Comparison of ENCODE assay signal across 8 cellular contexts in genomic region chr14:91946313-91947195, GRCh38. TPM values are rescaled to one million over a fixed set of nuclear protein-coding genes. Genes with fewer than 3 reads are reported as not detected.
DNase-seq lines count a peak whose midpoint lies in the region; ATAC-seq, FAIRE-seq and TF ChIP-seq lines count a peak whose summit lies in the region.

No MANE protein-coding gene starts in this region.

- no peaks in the 10 kb centered on the region for H3K9me3 Mint-ChIP-seq in activated naive CD8-positive, alpha-beta T cell (ENCODE audit: low read depth)

- 55% methylated on average over 20 of the region's 20 CpGs for WGBS in hepatocyte (ENCODE audit: low lambda C conversion rate, missing lambda C conversion rate)

- peaks cover 3% of the 10 kb centered on the region for H3K36me3 Mint-ChIP-seq in activated naive CD8-positive, alpha-beta T cell

- no peak for TF ChIP-seq POLR2A in GM12892 (IDR thresholded peaks at IDR 0.05; ENCODE audit: low read depth, low read length)

- H3K27ac Mint-ChIP-seq in activated naive CD8-positive, alpha-beta T cell, result no peak overlapping the region

- H3K27me3 ChIP-seq in hepatocyte (no peaks in the 10 kb centered on the region), skeletal muscle satellite cell (ENCODE audit: control insufficient read depth, insufficient read depth, low read length) (no peaks in the 10 kb centered on the region)

- H3K4me3 Mint-ChIP-seq in activated naive CD8-positive, alpha-beta T cell, result peak overlapping the region; percentile 92

- peak overlapping the region; percentile 61 for H3K4me3 ChIP-seq in HFF-Myc (replicated peaks; ENCODE audit: low read depth, low read length)
- peak overlapping the region; percentile 74 for H3K4me3 ChIP-seq in hepatocyte
- peak overlapping the region; percentile 80 for H3K4me3 ChIP-seq in skeletal muscle satellite cell (ENCODE audit: low read length)

- H4K20me1 ChIP-seq in hepatocyte (ENCODE audit: insufficient read depth, poor library complexity, severe bottlenecking), result no peaks in the 10 kb centered on the region

- H2AFZ ChIP-seq in hepatocyte, result peak overlapping the region; percentile 54

- no peaks in the 10 kb centered on the region for H3K9me3 ChIP-seq in hepatocyte (ENCODE audit: low read depth)
- no peaks in the 10 kb centered on the region for H3K9me3 ChIP-seq in skeletal muscle satellite cell (replicated peaks; ENCODE audit: low read length)

- H3K4me2 ChIP-seq in hepatocyte, result peak overlapping the region; percentile 90
- H3K4me2 ChIP-seq in skeletal muscle satellite cell (ENCODE audit: low read length), result peak overlapping the region; percentile 90

- H3K27ac ChIP-seq in hepatocyte, result peak overlapping the region; percentile 79

- no peaks in the 10 kb centered on the region for H3K9me2 ChIP-seq in hepatocyte (replicated peaks; ENCODE audit: insufficient read depth)

- peaks cover 12% of the 10 kb centered on the region for H3K27me3 Mint-ChIP-seq in activated naive CD8-positive, alpha-beta T cell

- H3K36me3 ChIP-seq in hepatocyte (replicated peaks; ENCODE audit: insufficient read depth, low read depth) (no peaks in the 10 kb centered on the region), skeletal muscle satellite cell (ENCODE audit: insufficient read depth, low read length) (peaks cover 3% of the 10 kb centered on the region)

- ATAC-seq in GM21526 (IDR thresholded peaks at IDR 0.05; ENCODE audit: low FRiP score, unreplicated experiment), result no peak
- ATAC-seq in HG02852 (IDR thresholded peaks at IDR 0.05; ENCODE audit: unreplicated experiment), result no peak

- peaks cover 12% of the 10 kb centered on the region for H3K4me1 Mint-ChIP-seq in activated naive CD8-positive, alpha-beta T cell (ENCODE audit: low read depth)

- DNase-seq in HFF-Myc (ENCODE audit: extremely low read depth, low read depth) (no peak), hepatocyte (ENCODE audit: low spot score) (no peak), NCI-H2196 treated with DMSO at 0.1 percent for 48 hours (lab: John Stamatoyannopoulos, UW; ENCODE audit: unreplicated experiment) (no peak), GM12892 (ENCODE audit: insufficient read length) (no peak)

- no peak for TF ChIP-seq CTCF in HFF-Myc (IDR thresholded peaks at IDR 0.05; ENCODE audit: low read depth, low read length, missing control alignments)
- TF ChIP-seq CTCF in hepatocyte (IDR thresholded peaks at IDR 0.05; ENCODE audit: poor library complexity), result no peak

- H3K4me1 ChIP-seq in hepatocyte (ENCODE audit: insufficient read depth) (peaks cover 6% of the 10 kb centered on the region), skeletal muscle satellite cell (ENCODE audit: control insufficient read depth, insufficient read depth, low read length) (peaks cover 15% of the 10 kb centered on the region)

- no peak for FAIRE-seq in GM12892 (lab: Jason Lieb, UNC)

- H3K79me2 ChIP-seq in hepatocyte, result peaks cover 22% of the 10 kb centered on the region

- H3K9ac ChIP-seq in skeletal muscle satellite cell (ENCODE audit: low read depth, low read length), result peak overlapping the region; percentile 92

RNA-seq across cellular contexts. Expression of gene FBLN5, which starts 0.9 kb away (rescaled TPM):
- total RNA-seq in hepatocyte, result 115 and 157 TPM in 2 replicates
- 337 and 359 TPM in 2 replicates for polyA plus RNA-seq in hepatocyte
- total RNA-seq in skeletal muscle satellite cell (2012; rRNA removed), result 38.5 and 46.3 TPM in 2 replicates
- 0.11 TPM for polyA plus RNA-seq in GM12892 (2012; ENCODE audit: missing spikeins)
